ENCODE assay signal across 1 cellular context in the genomic region with DNA sequence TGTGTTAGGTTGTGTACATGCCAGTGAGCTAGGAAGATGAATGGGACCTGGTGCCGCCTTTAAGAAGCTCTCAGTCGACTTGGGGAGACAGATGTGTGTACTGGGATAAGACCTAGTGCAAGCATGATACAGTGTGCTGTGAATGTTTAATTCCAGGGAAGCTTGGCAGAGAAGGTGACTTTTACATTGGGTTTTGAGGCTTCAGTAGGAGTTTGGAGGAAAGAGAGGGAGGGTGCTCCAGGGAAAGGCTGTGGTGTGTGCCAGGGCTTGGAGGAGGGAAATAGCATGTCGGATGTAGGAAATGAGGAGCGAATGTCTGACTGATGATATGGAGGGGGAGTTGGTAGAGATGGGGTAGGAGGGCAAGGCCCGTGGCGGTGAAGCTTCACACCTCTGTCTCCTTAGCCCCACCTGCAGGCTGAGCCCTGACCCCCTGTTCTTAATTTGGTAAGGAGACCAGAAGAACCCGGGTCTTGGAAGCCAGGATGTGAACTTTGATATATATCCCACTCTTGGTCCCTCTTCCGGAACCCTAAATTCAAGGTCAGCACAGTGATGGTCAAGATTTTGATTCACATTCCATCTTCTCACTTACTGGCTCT.
TF ChIP-seq lines count a peak whose summit lies in the region.

No MANE protein-coding gene starts in this region.

TF ChIP-seq in H1, 55 proteins besides CTCF, POLR2A, EP300 and RAD21:
- no peak for TF ChIP-seq POU5F1 (IDR thresholded peaks at IDR 0.05; ENCODE audit: low read depth, low read length)
- TF ChIP-seq CBX5 (IDR thresholded peaks at IDR 0.05; ENCODE audit: low read depth, low read length), result no peak
- TF ChIP-seq BACH1 (IDR thresholded peaks at IDR 0.05; ENCODE audit: low read length), result no peak
- TF ChIP-seq KDM4A (IDR thresholded peaks at IDR 0.05; ENCODE audit: low read depth, low read length, severe bottlenecking), result no peak
- TF ChIP-seq ASH2L (IDR thresholded peaks at IDR 0.05; ENCODE audit: low read length), result no peak
- TF ChIP-seq, protein P1, sequence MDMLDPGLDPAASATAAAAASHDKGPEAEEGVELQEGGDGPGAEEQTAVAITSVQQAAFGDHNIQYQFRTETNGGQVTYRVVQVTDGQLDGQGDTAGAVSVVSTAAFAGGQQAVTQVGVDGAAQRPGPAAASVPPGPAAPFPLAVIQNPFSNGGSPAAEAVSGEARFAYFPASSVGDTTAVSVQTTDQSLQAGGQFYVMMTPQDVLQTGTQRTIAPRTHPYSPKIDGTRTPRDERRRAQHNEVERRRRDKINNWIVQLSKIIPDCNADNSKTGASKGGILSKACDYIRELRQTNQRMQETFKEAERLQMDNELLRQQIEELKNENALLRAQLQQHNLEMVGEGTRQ (IDR thresholded peaks at IDR 0.05; ENCODE audit: low read length), result no peak
- TF ChIP-seq, protein P2, sequence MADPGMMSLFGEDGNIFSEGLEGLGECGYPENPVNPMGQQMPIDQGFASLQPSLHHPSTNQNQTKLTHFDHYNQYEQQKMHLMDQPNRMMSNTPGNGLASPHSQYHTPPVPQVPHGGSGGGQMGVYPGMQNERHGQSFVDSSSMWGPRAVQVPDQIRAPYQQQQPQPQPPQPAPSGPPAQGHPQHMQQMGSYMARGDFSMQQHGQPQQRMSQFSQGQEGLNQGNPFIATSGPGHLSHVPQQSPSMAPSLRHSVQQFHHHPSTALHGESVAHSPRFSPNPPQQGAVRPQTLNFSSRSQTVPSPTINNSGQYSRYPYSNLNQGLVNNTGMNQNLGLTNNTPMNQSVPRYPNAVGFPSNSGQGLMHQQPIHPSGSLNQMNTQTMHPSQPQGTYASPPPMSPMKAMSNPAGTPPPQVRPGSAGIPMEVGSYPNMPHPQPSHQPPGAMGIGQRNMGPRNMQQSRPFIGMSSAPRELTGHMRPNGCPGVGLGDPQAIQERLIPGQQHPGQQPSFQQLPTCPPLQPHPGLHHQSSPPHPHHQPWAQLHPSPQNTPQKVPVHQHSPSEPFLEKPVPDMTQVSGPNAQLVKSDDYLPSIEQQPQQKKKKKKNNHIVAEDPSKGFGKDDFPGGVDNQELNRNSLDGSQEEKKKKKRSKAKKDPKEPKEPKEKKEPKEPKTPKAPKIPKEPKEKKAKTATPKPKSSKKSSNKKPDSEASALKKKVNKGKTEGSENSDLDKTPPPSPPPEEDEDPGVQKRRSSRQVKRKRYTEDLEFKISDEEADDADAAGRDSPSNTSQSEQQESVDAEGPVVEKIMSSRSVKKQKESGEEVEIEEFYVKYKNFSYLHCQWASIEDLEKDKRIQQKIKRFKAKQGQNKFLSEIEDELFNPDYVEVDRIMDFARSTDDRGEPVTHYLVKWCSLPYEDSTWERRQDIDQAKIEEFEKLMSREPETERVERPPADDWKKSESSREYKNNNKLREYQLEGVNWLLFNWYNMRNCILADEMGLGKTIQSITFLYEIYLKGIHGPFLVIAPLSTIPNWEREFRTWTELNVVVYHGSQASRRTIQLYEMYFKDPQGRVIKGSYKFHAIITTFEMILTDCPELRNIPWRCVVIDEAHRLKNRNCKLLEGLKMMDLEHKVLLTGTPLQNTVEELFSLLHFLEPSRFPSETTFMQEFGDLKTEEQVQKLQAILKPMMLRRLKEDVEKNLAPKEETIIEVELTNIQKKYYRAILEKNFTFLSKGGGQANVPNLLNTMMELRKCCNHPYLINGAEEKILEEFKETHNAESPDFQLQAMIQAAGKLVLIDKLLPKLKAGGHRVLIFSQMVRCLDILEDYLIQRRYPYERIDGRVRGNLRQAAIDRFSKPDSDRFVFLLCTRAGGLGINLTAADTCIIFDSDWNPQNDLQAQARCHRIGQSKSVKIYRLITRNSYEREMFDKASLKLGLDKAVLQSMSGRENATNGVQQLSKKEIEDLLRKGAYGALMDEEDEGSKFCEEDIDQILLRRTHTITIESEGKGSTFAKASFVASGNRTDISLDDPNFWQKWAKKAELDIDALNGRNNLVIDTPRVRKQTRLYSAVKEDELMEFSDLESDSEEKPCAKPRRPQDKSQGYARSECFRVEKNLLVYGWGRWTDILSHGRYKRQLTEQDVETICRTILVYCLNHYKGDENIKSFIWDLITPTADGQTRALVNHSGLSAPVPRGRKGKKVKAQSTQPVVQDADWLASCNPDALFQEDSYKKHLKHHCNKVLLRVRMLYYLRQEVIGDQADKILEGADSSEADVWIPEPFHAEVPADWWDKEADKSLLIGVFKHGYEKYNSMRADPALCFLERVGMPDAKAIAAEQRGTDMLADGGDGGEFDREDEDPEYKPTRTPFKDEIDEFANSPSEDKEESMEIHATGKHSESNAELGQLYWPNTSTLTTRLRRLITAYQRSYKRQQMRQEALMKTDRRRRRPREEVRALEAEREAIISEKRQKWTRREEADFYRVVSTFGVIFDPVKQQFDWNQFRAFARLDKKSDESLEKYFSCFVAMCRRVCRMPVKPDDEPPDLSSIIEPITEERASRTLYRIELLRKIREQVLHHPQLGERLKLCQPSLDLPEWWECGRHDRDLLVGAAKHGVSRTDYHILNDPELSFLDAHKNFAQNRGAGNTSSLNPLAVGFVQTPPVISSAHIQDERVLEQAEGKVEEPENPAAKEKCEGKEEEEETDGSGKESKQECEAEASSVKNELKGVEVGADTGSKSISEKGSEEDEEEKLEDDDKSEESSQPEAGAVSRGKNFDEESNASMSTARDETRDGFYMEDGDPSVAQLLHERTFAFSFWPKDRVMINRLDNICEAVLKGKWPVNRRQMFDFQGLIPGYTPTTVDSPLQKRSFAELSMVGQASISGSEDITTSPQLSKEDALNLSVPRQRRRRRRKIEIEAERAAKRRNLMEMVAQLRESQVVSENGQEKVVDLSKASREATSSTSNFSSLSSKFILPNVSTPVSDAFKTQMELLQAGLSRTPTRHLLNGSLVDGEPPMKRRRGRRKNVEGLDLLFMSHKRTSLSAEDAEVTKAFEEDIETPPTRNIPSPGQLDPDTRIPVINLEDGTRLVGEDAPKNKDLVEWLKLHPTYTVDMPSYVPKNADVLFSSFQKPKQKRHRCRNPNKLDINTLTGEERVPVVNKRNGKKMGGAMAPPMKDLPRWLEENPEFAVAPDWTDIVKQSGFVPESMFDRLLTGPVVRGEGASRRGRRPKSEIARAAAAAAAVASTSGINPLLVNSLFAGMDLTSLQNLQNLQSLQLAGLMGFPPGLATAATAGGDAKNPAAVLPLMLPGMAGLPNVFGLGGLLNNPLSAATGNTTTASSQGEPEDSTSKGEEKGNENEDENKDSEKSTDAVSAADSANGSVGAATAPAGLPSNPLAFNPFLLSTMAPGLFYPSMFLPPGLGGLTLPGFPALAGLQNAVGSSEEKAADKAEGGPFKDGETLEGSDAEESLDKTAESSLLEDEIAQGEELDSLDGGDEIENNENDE (IDR thresholded peaks at IDR 0.05; ENCODE audit: insufficient replicate concordance, low read length), result no peak
- TF ChIP-seq BRCA1 (IDR thresholded peaks at IDR 0.05; ENCODE audit: low read depth, low read length), result no peak
- TF ChIP-seq EGR1 (IDR thresholded peaks at IDR 0.05; ENCODE audit: borderline replicate concordance, low read depth, low read length), result no peak
- TF ChIP-seq TCF12 (IDR thresholded peaks at IDR 0.05; ENCODE audit: low read depth, low read length), result no peak
- no peak for TF ChIP-seq SP4 (IDR thresholded peaks at IDR 0.05; ENCODE audit: low read length)
- no peak for TF ChIP-seq JUN (IDR thresholded peaks at IDR 0.05; ENCODE audit: low read depth, low read length)
- TF ChIP-seq SIRT6 (IDR thresholded peaks at IDR 0.05; ENCODE audit: low read length), result no peak
- TF ChIP-seq KDM1A (IDR thresholded peaks at IDR 0.05; ENCODE audit: borderline replicate concordance, low read length), result no peak
- no peak for TF ChIP-seq TAF7 (optimal IDR thresholded peaks at IDR 0.05; ENCODE audit: borderline replicate concordance, low read depth, low read length)
- no peak for TF ChIP-seq CBX8 (IDR thresholded peaks at IDR 0.05; ENCODE audit: borderline replicate concordance, low read depth, low read length)
- TF ChIP-seq SIN3A (conservative IDR thresholded peaks at IDR 0.05 in 1 of 2, IDR thresholded peaks at IDR 0.05 in 1 of 2; ENCODE audit: low read depth in 1 of 2, low read length in 2 of 2), result no peak
